ENCODE assay signal across 1 cellular context in the genomic region with DNA sequence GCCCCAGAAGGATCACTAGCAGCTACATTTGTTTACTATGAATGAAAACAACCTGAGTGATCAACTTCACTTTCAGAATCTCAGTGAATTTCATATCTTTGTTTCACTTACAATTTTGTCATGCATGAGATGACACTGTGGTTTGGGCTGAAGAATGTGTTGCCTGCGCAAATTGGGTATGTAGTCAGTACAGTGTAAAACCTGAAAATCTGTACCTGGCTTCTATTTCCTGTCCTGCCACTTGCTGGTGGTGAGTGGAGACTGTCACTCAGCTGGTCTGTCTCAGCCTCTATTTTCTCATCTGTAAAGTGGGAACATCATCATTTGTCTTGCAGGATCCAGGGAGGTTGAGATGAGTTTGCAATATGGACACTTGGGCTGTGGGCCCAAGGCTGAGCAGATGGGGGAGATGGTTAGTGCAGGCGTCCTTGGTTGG.
A peak's percentile ranks its signal among the peaks of the same experiment; 100 is the strongest.
TF ChIP-seq lines count a peak whose summit lies in the region.

No MANE protein-coding gene starts in this region.

TF ChIP-seq in GM12878, 131 proteins besides CTCF, POLR2A, EP300 and RAD21 (continued from another document and continues in another):
- TF ChIP-seq, protein P1, sequence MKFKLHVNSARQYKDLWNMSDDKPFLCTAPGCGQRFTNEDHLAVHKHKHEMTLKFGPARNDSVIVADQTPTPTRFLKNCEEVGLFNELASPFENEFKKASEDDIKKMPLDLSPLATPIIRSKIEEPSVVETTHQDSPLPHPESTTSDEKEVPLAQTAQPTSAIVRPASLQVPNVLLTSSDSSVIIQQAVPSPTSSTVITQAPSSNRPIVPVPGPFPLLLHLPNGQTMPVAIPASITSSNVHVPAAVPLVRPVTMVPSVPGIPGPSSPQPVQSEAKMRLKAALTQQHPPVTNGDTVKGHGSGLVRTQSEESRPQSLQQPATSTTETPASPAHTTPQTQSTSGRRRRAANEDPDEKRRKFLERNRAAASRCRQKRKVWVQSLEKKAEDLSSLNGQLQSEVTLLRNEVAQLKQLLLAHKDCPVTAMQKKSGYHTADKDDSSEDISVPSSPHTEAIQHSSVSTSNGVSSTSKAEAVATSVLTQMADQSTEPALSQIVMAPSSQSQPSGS (IDR thresholded peaks at IDR 0.05; ENCODE audit: low read length), result peak; percentile 76; the same call in 1 of the 2 replicates
- TF ChIP-seq HCFC1 (IDR thresholded peaks at IDR 0.05; ENCODE audit: low read length), result no peak
- peak; percentile 82 for TF ChIP-seq DPF2 (IDR thresholded peaks at IDR 0.05)
- peak; percentile 97 for TF ChIP-seq RUNX3 (IDR thresholded peaks at IDR 0.05; ENCODE audit: low read length)
- TF ChIP-seq CHD4 (IDR thresholded peaks at IDR 0.05), result peak; percentile 58; the same call in 1 of the 2 replicates
- TF ChIP-seq FOS (IDR thresholded peaks at IDR 0.05; ENCODE audit: borderline replicate concordance, extremely low read depth, insufficient read length), result no peak
- peak; percentile 75; the same call in 1 of the 2 replicates for TF ChIP-seq KDM1A (IDR thresholded peaks at IDR 0.05; ENCODE audit: borderline replicate concordance)
- TF ChIP-seq MAX (IDR thresholded peaks at IDR 0.05; ENCODE audit: low read depth, low read length), result no peak
- TF ChIP-seq MEF2B (IDR thresholded peaks at IDR 0.05; ENCODE audit: partially characterized antibody, poor library complexity, severe bottlenecking), result peak; percentile 59
- TF ChIP-seq, protein P2, sequence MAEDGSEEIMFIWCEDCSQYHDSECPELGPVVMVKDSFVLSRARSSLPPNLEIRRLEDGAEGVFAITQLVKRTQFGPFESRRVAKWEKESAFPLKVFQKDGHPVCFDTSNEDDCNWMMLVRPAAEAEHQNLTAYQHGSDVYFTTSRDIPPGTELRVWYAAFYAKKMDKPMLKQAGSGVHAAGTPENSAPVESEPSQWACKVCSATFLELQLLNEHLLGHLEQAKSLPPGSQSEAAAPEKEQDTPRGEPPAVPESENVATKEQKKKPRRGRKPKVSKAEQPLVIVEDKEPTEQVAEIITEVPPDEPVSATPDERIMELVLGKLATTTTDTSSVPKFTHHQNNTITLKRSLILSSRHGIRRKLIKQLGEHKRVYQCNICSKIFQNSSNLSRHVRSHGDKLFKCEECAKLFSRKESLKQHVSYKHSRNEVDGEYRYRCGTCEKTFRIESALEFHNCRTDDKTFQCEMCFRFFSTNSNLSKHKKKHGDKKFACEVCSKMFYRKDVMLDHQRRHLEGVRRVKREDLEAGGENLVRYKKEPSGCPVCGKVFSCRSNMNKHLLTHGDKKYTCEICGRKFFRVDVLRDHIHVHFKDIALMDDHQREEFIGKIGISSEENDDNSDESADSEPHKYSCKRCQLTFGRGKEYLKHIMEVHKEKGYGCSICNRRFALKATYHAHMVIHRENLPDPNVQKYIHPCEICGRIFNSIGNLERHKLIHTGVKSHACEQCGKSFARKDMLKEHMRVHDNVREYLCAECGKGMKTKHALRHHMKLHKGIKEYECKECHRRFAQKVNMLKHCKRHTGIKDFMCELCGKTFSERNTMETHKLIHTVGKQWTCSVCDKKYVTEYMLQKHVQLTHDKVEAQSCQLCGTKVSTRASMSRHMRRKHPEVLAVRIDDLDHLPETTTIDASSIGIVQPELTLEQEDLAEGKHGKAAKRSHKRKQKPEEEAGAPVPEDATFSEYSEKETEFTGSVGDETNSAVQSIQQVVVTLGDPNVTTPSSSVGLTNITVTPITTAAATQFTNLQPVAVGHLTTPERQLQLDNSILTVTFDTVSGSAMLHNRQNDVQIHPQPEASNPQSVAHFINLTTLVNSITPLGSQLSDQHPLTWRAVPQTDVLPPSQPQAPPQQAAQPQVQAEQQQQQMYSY (CRISPR knock-in tag; IDR thresholded peaks at IDR 0.05), result no peak
- TF ChIP-seq BCLAF1 (IDR thresholded peaks at IDR 0.05), result no peak
- no peak for TF ChIP-seq TARDBP (IDR thresholded peaks at IDR 0.05; ENCODE audit: borderline replicate concordance)
- no peak for TF ChIP-seq EGR1 (IDR thresholded peaks at IDR 0.05; ENCODE audit: borderline replicate concordance in 1 of 2, low read depth in 2 of 2, low read length in 2 of 2)
- no peak for TF ChIP-seq TCF7 (IDR thresholded peaks at IDR 0.05; ENCODE audit: borderline replicate concordance)
- TF ChIP-seq KAT2A (conservative IDR thresholded peaks at IDR 0.05; ENCODE audit: control insufficient read depth, low read depth, low read length), result no peak
- no peak for TF ChIP-seq USF2 (IDR thresholded peaks at IDR 0.05; ENCODE audit: borderline replicate concordance, low read depth, low read length)
- no peak for TF ChIP-seq IRF5 (IDR thresholded peaks at IDR 0.05; ENCODE audit: borderline replicate concordance)
- no peak for TF ChIP-seq SIN3A (IDR thresholded peaks at IDR 0.05; ENCODE audit: low read depth, low read length)
- TF ChIP-seq YBX1 (IDR thresholded peaks at IDR 0.05), result no peak
- peak; percentile 71 for TF ChIP-seq RELA (IDR thresholded peaks at IDR 0.05; ENCODE audit: borderline replicate concordance, partially characterized antibody)
- no peak for TF ChIP-seq KLF5 (IDR thresholded peaks at IDR 0.05; ENCODE audit: partially characterized antibody)
- 0 out of 2 replicates have a peak, but pooled peaks have one; percentile 50 for TF ChIP-seq NR2F1 (conservative IDR thresholded peaks at IDR 0.05)
- no peak for TF ChIP-seq CBX3 (IDR thresholded peaks at IDR 0.05; ENCODE audit: borderline replicate concordance, low read depth)
- TF ChIP-seq CBFB (IDR thresholded peaks at IDR 0.05; ENCODE audit: low read depth), result peak; percentile 76; the same call in 1 of the 2 replicates
- TF ChIP-seq, protein P3, sequence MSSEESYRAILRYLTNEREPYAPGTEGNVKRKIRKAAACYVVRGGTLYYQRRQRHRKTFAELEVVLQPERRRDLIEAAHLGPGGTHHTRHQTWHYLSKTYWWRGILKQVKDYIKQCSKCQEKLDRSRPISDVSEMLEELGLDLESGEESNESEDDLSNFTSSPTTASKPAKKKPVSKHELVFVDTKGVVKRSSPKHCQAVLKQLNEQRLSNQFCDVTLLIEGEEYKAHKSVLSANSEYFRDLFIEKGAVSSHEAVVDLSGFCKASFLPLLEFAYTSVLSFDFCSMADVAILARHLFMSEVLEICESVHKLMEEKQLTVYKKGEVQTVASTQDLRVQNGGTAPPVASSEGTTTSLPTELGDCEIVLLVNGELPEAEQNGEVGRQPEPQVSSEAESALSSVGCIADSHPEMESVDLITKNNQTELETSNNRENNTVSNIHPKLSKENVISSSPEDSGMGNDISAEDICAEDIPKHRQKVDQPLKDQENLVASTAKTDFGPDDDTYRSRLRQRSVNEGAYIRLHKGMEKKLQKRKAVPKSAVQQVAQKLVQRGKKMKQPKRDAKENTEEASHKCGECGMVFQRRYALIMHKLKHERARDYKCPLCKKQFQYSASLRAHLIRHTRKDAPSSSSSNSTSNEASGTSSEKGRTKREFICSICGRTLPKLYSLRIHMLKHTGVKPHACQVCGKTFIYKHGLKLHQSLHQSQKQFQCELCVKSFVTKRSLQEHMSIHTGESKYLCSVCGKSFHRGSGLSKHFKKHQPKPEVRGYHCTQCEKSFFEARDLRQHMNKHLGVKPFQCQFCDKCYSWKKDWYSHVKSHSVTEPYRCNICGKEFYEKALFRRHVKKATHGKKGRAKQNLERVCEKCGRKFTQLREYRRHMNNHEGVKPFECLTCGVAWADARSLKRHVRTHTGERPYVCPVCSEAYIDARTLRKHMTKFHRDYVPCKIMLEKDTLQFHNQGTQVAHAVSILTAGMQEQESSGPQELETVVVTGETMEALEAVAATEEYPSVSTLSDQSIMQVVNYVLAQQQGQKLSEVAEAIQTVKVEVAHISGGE (CRISPR knock-in tag; IDR thresholded peaks at IDR 0.05), result no peak
- TF ChIP-seq PAX5 (IDR thresholded peaks at IDR 0.05; ENCODE audit: borderline replicate concordance, low read depth, low read length), result peak; percentile 98
- no peak for TF ChIP-seq ASH2L (IDR thresholded peaks at IDR 0.05; ENCODE audit: borderline replicate concordance, low read depth)
- TF ChIP-seq MYC (IDR thresholded peaks at IDR 0.05; ENCODE audit: insufficient read depth, insufficient read length, insufficient replicate concordance, low read length, severe bottlenecking), result no peak
- TF ChIP-seq CREB1 (IDR thresholded peaks at IDR 0.05; ENCODE audit: low read depth), result peak; percentile 55; the same call in 1 of the 2 replicates
- TF ChIP-seq RCOR1 (conservative IDR thresholded peaks at IDR 0.05; ENCODE audit: low read depth, low read length), result peak; percentile 98
- no peak for TF ChIP-seq RFX5 (IDR thresholded peaks at IDR 0.05; ENCODE audit: low read depth, low read length)
- no peak for TF ChIP-seq NFXL1 (IDR thresholded peaks at IDR 0.05; ENCODE audit: borderline replicate concordance)
- TF ChIP-seq IKZF2 (IDR thresholded peaks at IDR 0.05), result peak; percentile 80 to 86; a peak in 3 of 4 replicates
- TF ChIP-seq, protein P4, sequence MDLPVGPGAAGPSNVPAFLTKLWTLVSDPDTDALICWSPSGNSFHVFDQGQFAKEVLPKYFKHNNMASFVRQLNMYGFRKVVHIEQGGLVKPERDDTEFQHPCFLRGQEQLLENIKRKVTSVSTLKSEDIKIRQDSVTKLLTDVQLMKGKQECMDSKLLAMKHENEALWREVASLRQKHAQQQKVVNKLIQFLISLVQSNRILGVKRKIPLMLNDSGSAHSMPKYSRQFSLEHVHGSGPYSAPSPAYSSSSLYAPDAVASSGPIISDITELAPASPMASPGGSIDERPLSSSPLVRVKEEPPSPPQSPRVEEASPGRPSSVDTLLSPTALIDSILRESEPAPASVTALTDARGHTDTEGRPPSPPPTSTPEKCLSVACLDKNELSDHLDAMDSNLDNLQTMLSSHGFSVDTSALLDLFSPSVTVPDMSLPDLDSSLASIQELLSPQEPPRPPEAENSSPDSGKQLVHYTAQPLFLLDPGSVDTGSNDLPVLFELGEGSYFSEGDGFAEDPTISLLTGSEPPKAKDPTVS (IDR thresholded peaks at IDR 0.05; ENCODE audit: low read depth, low read length), result no peak
- no peak for TF ChIP-seq RBBP5 (conservative IDR thresholded peaks at IDR 0.05)
- no peak for TF ChIP-seq STAT3 (IDR thresholded peaks at IDR 0.05; ENCODE audit: low read depth, low read length)
- TF ChIP-seq, protein P5, sequence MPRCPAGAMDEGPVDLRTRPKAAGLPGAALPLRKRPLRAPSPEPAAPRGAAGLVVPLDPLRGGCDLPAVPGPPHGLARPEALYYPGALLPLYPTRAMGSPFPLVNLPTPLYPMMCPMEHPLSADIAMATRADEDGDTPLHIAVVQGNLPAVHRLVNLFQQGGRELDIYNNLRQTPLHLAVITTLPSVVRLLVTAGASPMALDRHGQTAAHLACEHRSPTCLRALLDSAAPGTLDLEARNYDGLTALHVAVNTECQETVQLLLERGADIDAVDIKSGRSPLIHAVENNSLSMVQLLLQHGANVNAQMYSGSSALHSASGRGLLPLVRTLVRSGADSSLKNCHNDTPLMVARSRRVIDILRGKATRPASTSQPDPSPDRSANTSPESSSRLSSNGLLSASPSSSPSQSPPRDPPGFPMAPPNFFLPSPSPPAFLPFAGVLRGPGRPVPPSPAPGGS (IDR thresholded peaks at IDR 0.05; ENCODE audit: borderline replicate concordance, insufficient read depth, low read depth, low read length, poor library complexity, severe bottlenecking), result no peak
- no peak for TF ChIP-seq ESRRA (IDR thresholded peaks at IDR 0.05; ENCODE audit: low read length)
- no peak for TF ChIP-seq MXI1 (IDR thresholded peaks at IDR 0.05; ENCODE audit: low read depth, low read length)
- peak; percentile 69 for TF ChIP-seq FOXK2 (IDR thresholded peaks at IDR 0.05)
- TF ChIP-seq RAD51 (IDR thresholded peaks at IDR 0.05), result 0 out of 2 replicates have a peak, but pooled peaks have one; percentile 27
- no peak for TF ChIP-seq CEBPB (IDR thresholded peaks at IDR 0.05; ENCODE audit: borderline replicate concordance in 1 of 2, low read depth in 2 of 2, low read length in 2 of 2)
- TF ChIP-seq RB1 (IDR thresholded peaks at IDR 0.05; ENCODE audit: borderline replicate concordance), result peak; percentile 86; the same call in 1 of the 2 replicates
- peak; percentile 84 for TF ChIP-seq ATF7 (IDR thresholded peaks at IDR 0.05; ENCODE audit: low read depth)
- TF ChIP-seq CBX5 (IDR thresholded peaks at IDR 0.05; ENCODE audit: low read depth), result peak; percentile 92
